8 cellular contexts compared by ENCODE assay signal in the genomic region with DNA sequence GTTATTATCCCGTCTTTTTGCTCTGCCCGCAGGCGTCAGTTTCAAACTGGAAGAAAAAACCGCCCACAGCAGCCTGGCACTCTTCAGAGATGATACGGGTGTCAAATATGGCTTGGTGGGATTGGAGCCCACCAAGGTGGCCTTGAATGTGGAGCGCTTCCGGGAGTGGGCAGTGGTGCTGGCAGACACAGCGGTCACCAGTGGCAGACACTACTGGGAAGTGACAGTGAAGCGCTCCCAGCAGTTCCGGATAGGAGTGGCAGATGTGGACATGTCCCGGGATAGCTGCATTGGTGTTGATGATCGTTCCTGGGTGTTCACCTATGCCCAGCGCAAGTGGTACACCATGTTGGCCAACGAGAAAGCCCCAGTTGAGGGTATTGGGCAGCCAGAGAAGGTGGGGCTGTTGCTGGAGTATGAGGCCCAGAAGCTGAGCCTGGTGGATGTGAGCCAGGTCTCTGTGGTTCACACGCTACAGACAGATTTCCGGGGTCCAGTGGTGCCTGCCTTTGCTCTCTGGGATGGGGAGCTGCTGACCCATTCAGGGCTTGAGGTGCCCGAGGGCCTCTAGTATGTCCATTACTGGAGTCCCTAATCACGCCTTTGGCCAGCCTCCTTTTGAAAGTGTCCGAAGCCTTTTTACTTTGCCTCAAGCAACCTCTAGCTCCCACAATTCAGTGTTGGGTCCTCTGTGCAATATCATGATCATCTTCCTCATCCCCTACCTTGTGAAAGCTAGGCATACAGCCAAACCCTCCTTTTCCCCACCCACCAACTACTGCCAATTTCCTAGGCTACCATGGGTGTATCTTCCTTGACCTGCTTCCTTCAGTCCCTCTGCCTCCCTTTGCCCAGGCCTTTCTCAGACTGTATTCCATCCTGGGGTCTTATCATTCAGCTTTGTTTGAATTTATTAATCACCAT. TPM values are rescaled to one million over a fixed set of nuclear protein-coding genes. Genes with fewer than 3 reads are reported as not detected.
DNase-seq lines count a peak whose midpoint lies in the region; ATAC-seq and TF ChIP-seq lines count a peak whose summit lies in the region.

No MANE protein-coding gene starts in this region.

- no peaks in the 10 kb centered on the region for H3K9me2 ChIP-seq in SK-N-SH

- H3K36me3 Mint-ChIP-seq in activated T-cell treated with anti-CD3 and anti-CD28 coated beads, Interleukin-2, amount 50 U/mL, for 24 hours (ENCODE audit: low read depth): peaks cover 56% of the 10 kb centered on the region
- peaks cover 4% of the 10 kb centered on the region for H3K36me3 Mint-ChIP-seq in endothelial cell (ENCODE audit: low read depth, unreplicated experiment)
- H3K36me3 Mint-ChIP-seq in natural killer cell: no peaks in the 10 kb centered on the region

- H3K9me3 Mint-ChIP-seq in activated T-cell treated with anti-CD3 and anti-CD28 coated beads, Interleukin-2, amount 50 U/mL, for 24 hours: no peaks in the 10 kb centered on the region
- H3K9me3 Mint-ChIP-seq in endothelial cell (ENCODE audit: unreplicated experiment): no peaks in the 10 kb centered on the region
- no peaks in the 10 kb centered on the region for H3K9me3 Mint-ChIP-seq in natural killer cell

- peaks cover 6 to 9% of the 10 kb centered on the region in 2 experiments; a peak in 1 of 4 replicates for H3K4me1 ChIP-seq in SK-N-SH (ENCODE audit: control insufficient read depth in 1 of 2, insufficient read depth in 2 of 2, low read depth in 1 of 2, low read length in 1 of 2)

- peak overlapping the region; percentile 94 for H3K9ac ChIP-seq in SK-N-SH

- peaks cover 38% of the 10 kb centered on the region for H3K4me1 Mint-ChIP-seq in activated T-cell treated with anti-CD3 and anti-CD28 coated beads, Interleukin-2, amount 50 U/mL, for 24 hours (ENCODE audit: low read depth)
- H3K4me1 Mint-ChIP-seq in endothelial cell (ENCODE audit: unreplicated experiment) (peaks cover 11% of the 10 kb centered on the region), natural killer cell (peaks cover 19 to 23% of the 10 kb centered on the region in 2 donors)

- H3K4me3 Mint-ChIP-seq in activated T-cell treated with anti-CD3 and anti-CD28 coated beads, Interleukin-2, amount 50 U/mL, for 24 hours: peak overlapping the region; percentile 96
- H3K4me3 Mint-ChIP-seq in endothelial cell (ENCODE audit: unreplicated experiment): peak overlapping the region; percentile 98
- peak overlapping the region; percentile 95 for H3K4me3 Mint-ChIP-seq in natural killer cell

- POLR2A ChIA-PET in SK-N-SH (lab: Yijun Ruan, JAX): interaction anchor here (0.8 kb wide), 1 partner anchor 20 kb away, joined by 3 read pairs; a partner anchor contains a TSS

- 26% methylated on average over 19 of the region's 19 CpGs for WGBS in SK-N-SH (ENCODE audit: low lambda C conversion rate)

- intact Hi-C loops in natural killer cell (cut with micrococcal nuclease): loop anchor here (2.0 to 10.0 kb wide), 4 partner anchors 20 to 214 kb away; a partner anchor contains a TSS

- ATAC-seq in natural killer cell (no peak), GM21529 (IDR thresholded peaks at IDR 0.05; ENCODE audit: unreplicated experiment) (no peak)

- H4K20me1 ChIP-seq in SK-N-SH (ENCODE audit: insufficient read depth): no peaks in the 10 kb centered on the region

- CTCF ChIA-PET in SK-N-SH (lab: Yijun Ruan, JAX): interaction anchor here (0.8 to 1.0 kb wide), 2 partner anchors 8 to 11 kb away, joined by 3 read pairs; no protein-coding TSS in a partner anchor

- H3K79me2 ChIP-seq in SK-N-SH (ENCODE audit: insufficient read depth): peaks cover 28% of the 10 kb centered on the region

- H3K27me3 Mint-ChIP-seq in activated T-cell treated with anti-CD3 and anti-CD28 coated beads, Interleukin-2, amount 50 U/mL, for 24 hours: no peaks in the 10 kb centered on the region
- peaks cover 7% of the 10 kb centered on the region for H3K27me3 Mint-ChIP-seq in endothelial cell (ENCODE audit: unreplicated experiment)
- H3K27me3 Mint-ChIP-seq in natural killer cell (ENCODE audit: low read depth in 2 of 2): no peaks in the 10 kb centered on the region

- no peak for TF ChIP-seq EP300 in SK-N-SH (IDR thresholded peaks at IDR 0.05; ENCODE audit: borderline replicate concordance in 1 of 2, low read depth in 1 of 2, low read length in 1 of 2)

- peak overlapping the region; percentile 81 to 86 for H3K4me3 ChIP-seq in SK-N-SH (ENCODE audit: low read depth in 2 of 2, low read length in 1 of 2)

- TF ChIP-seq CTCF in SK-N-SH (IDR thresholded peaks at IDR 0.05) (no peak), endothelial cell (IDR thresholded peaks at IDR 0.05; ENCODE audit: unreplicated experiment) (no peak), natural killer cell (IDR thresholded peaks at IDR 0.05) (no peak)

- H2AFZ ChIP-seq in SK-N-SH (ENCODE audit: low read depth): peak overlapping the region; percentile 98

- peak overlapping the region; percentile 97 for H3K27ac Mint-ChIP-seq in activated T-cell treated with anti-CD3 and anti-CD28 coated beads, Interleukin-2, amount 50 U/mL, for 24 hours
- H3K27ac Mint-ChIP-seq in endothelial cell (ENCODE audit: unreplicated experiment) (peak overlapping the region; percentile 96), natural killer cell (peak overlapping the region; percentile 94)

- H3K4me2 ChIP-seq in SK-N-SH: peak overlapping the region; percentile 85

- peak overlapping the region; percentile 87 to 88; a peak in 3 of 4 replicates for H3K27ac ChIP-seq in SK-N-SH (ENCODE audit: low read depth in 2 of 2, low read length in 1 of 2)

- DNase-seq in activated T-cell treated with anti-CD3 and anti-CD28 coated beads, Interleukin-2, amount 50 U/mL, for 24 hours: peak; percentile 47
- no peak for DNase-seq in activated T-cell treated with anti-CD3 and anti-CD28 coated beads, Interleukin-2, amount 50 U/mL, for 1 hour
- DNase-seq in SK-N-SH (peak; percentile 59), endothelial cell (ENCODE audit: low spot score) (no peak), natural killer cell (no peak), A172 (ENCODE audit: low spot score) (no peak), medulla oblongata (ENCODE audit: extremely low spot score) (no peak)

- H3F3A ChIP-seq in SK-N-SH (replicated peaks; ENCODE audit: insufficient read depth): peaks cover 10% of the 10 kb centered on the region

- no peaks in the 10 kb centered on the region for H3K27me3 ChIP-seq in SK-N-SH (ENCODE audit: insufficient read depth)

- H3K36me3 ChIP-seq in SK-N-SH (replicated peaks in 1 of 2; ENCODE audit: control insufficient read depth in 1 of 2, insufficient read depth in 2 of 2, low read length in 1 of 2): peaks cover 6 to 13% of the 10 kb centered on the region in 2 experiments

- no peaks in the 10 kb centered on the region for H3K9me3 ChIP-seq in SK-N-SH

- TF ChIP-seq RAD21 in SK-N-SH (IDR thresholded peaks at IDR 0.05; ENCODE audit: low read length): no peak

TF ChIP-seq in SK-N-SH, 30 proteins besides CTCF, POLR2A, EP300 and RAD21 (continues in another document):
- TF ChIP-seq, protein P1, sequence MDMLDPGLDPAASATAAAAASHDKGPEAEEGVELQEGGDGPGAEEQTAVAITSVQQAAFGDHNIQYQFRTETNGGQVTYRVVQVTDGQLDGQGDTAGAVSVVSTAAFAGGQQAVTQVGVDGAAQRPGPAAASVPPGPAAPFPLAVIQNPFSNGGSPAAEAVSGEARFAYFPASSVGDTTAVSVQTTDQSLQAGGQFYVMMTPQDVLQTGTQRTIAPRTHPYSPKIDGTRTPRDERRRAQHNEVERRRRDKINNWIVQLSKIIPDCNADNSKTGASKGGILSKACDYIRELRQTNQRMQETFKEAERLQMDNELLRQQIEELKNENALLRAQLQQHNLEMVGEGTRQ (IDR thresholded peaks at IDR 0.05; ENCODE audit: borderline replicate concordance, low read depth, low read length): no peak
- TF ChIP-seq JUND (IDR thresholded peaks at IDR 0.05) (no peak), RFX5 (IDR thresholded peaks at IDR 0.05; ENCODE audit: low read length) (no peak), FOXM1 (IDR thresholded peaks at IDR 0.05; ENCODE audit: low read depth) (no peak)

RNA-seq across cellular contexts. Expression of a gene that starts 0.9 kb away (rescaled TPM):
- polyA plus RNA-seq in SK-N-SH (2012; rRNA removed): 2.6 and 3.5 TPM in 2 replicates
- 1.8 and 2.3 TPM in 2 replicates for polyA plus RNA-seq in SK-N-SH (2012; cell fraction: cytosol; rRNA removed)
- 5.1 and 7.3 TPM in 2 replicates for polyA plus RNA-seq in SK-N-SH (2012; cell fraction: nucleus; rRNA removed)
- total RNA-seq in endothelial cell (ENCODE audit: unreplicated experiment) (2.0 TPM), natural killer cell (1 to 10 TPM; 5.6 to 6.2 (median 5.6) TPM)
- total RNA-seq in A172 (2014; rRNA removed; shearing (Covaris generic)): 1.5 and 2.2 TPM in 2 replicates

RNA-seq across cellular contexts. Expression of a gene that starts 14.8 kb away (rescaled TPM):
- not detected in 2 replicates for polyA plus RNA-seq in SK-N-SH (2012; rRNA removed)
- polyA plus RNA-seq in SK-N-SH (2012; cell fraction: cytosol; rRNA removed): 0.07 TPM in 1 of 2 replicates, not detected in the other
- 0.05 TPM in 1 of 2 replicates, not detected in the other for polyA plus RNA-seq in SK-N-SH (2012; cell fraction: nucleus; rRNA removed)
- total RNA-seq in endothelial cell (ENCODE audit: unreplicated experiment) (0.10 TPM), natural killer cell (not detected)
- not detected in 2 replicates for total RNA-seq in A172 (2014; rRNA removed; shearing (Covaris generic))

RNA-seq across cellular contexts. Expression of a gene that starts 18.7 kb away (rescaled TPM):
- polyA plus RNA-seq in SK-N-SH (2012; rRNA removed): 1.2 and 2.1 TPM in 2 replicates
- polyA plus RNA-seq in SK-N-SH (2012; cell fraction: cytosol; rRNA removed): 0.72 and 0.90 TPM in 2 replicates
- 3.1 and 3.4 TPM in 2 replicates for polyA plus RNA-seq in SK-N-SH (2012; cell fraction: nucleus; rRNA removed)
- total RNA-seq in endothelial cell (ENCODE audit: unreplicated experiment) (0.21 TPM), natural killer cell (1 to 10 TPM; 1.2 to 1.6 (median 1.6) TPM)
- total RNA-seq in A172 (2014; rRNA removed; shearing (Covaris generic)): 2.4 TPM in 1 of 2 replicates, not detected in the other

RNA-seq across cellular contexts. Expression of a gene that starts 20.0 kb away (rescaled TPM):
- polyA plus RNA-seq in SK-N-SH (2012; rRNA removed): 5.1 and 5.4 TPM in 2 replicates
- polyA plus RNA-seq in SK-N-SH (2012; cell fraction: cytosol; rRNA removed): 5.0 and 5.7 TPM in 2 replicates
- 16.0 and 16.5 TPM in 2 replicates for polyA plus RNA-seq in SK-N-SH (2012; cell fraction: nucleus; rRNA removed)
- total RNA-seq in endothelial cell (ENCODE audit: unreplicated experiment): 34.2 TPM
- 10 to 100 TPM; 11.1 to 12.3 (median 11.7) TPM for total RNA-seq in natural killer cell
- total RNA-seq in A172 (2014; rRNA removed; shearing (Covaris generic)): 13.8 and 18.3 TPM in 2 replicates

RNA-seq across cellular contexts. Expression of a gene that starts 52.4 kb away (rescaled TPM):
- polyA plus RNA-seq in SK-N-SH (2012; rRNA removed): 8.9 and 12.2 TPM in 2 replicates
- polyA plus RNA-seq in SK-N-SH (2012; cell fraction: cytosol; rRNA removed): 7.8 and 10.1 TPM in 2 replicates
- 11.6 and 21.9 TPM in 2 replicates for polyA plus RNA-seq in SK-N-SH (2012; cell fraction: nucleus; rRNA removed)
- total RNA-seq in endothelial cell (ENCODE audit: unreplicated experiment) (122 TPM), natural killer cell (10 to 100 TPM; 10.8 to 16.5 (median 15.6) TPM)
- total RNA-seq in A172 (2014; rRNA removed; shearing (Covaris generic)): 7.4 and 11.1 TPM in 2 replicates

Comparison
In these comparisons a context has a peak if more than half of its experiments do, and no peak if none do; other contexts are left out.
1. DNase-seq: peak in activated T-cell treated with anti-CD3 and anti-CD28 coated beads, Interleukin-2, amount 50 U/mL, for 24 hours (single experiment) and SK-N-SH (single experiment); none in activated T-cell treated with anti-CD3 and anti-CD28 coated beads, Interleukin-2, amount 50 U/mL, for 1 hour (single experiment), endothelial cell (single experiment), natural killer cell (single experiment), A172 (single experiment) and medulla oblongata (single experiment).
2. Peak in every context shown above with its lines, with median percentiles within 50 percentile points of each other: H3K27ac Mint-ChIP-seq and H3K4me3 Mint-ChIP-seq.